In the genomic region with DNA sequence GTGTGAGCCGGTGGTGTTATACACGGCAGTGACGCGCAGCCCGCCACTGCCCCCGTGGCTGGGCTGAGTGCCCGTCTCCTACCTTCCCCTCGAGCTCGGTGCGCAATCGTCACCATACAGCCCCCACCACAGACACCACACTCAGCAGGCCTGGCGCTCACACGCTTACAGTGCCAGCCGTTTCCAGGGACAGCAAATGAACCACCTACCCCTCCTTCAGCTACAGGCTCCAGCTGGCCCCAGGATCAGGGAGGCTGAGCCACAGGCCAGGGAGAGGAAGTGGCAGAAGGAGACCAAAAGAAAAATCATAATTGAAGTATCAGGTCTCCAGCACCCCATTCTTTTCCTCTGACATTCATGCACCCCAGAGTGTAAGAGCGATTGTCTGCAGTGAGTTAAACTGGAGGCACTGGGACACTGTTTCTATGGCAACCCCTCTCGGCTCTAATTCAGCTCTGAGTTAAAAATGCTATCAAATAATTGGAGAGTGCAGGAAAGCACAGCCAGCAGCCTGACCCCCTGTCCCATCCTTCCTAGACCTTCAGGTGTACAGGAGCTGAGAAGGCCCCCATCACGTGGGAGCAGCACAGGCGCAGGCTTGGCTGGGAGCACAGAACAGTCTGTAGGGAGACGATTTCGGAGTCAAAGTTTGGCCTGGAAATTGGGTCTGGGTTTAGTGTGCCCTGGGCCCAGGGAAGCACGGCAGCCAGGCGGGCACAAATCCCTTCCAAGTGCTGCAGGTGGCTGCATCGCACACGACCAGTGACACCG, we compare ENCODE assay signal across 18 cellular contexts. TPM values are rescaled to one million over a fixed set of nuclear protein-coding genes. Genes with fewer than 3 reads are reported as not detected.
DNase-seq lines count a peak whose midpoint lies in the region; TF ChIP-seq lines count a peak whose summit lies in the region.
"Had no signal": no experiment of that assay in that cellular context is flagged by ENCODE, and none has a peak within 500 bp of the region (broad histone marks: within the 10 kb centered on the region; RNA-seq: fewer than 3 reads in every experiment).

No MANE protein-coding gene starts in this region.

- peaks cover 19% of the 10 kb centered on the region for H3K4me1 Mint-ChIP-seq in chondrocyte (ENCODE audit: low read depth)

- intact Hi-C loops in posterior cingulate gyrus (cut with DNase I) (no loop called here), tibial artery (cut with DNase I; ENCODE audit: low total_unique reads) (no loop called here)

- H3K27me3 ChIP-seq in tibial artery: peaks cover 0 to 40% of the 10 kb centered on the region in 2 donors

- no peaks in the 10 kb centered on the region for H3K4me1 ChIP-seq in tibial artery
- H3K4me1 ChIP-seq: esophagus squamous epithelium, heart right ventricle, tibial nerve had no signal

- H3K27ac Mint-ChIP-seq in chondrocyte (ENCODE audit: unreplicated experiment): no peak overlapping the region
- H3K27ac Mint-ChIP-seq: activated naive CD8-positive, alpha-beta T cell treated with anti-CD3 and anti-CD28 coated beads, Interleukin-2, amount 50 U/mL, for 24 hours; dendritic cell treated with granulocyte-macrophage colony-stimulating factor and Interleukin-4, amounts not matched to agents 40 ng/mL and 50 ng/mL, for 4 days; T-helper 1 cell treated with Interleukin-12 subunit alpha and Interleukin-12 subunit beta and Interleukin-4 antibody, amounts not matched to agents 30 μg/mL and 1 μg/mL, for 36 hours had no signal

- TF ChIP-seq CTCF in chondrocyte (IDR thresholded peaks at IDR 0.05) (no peak), tibial artery (IDR thresholded peaks at IDR 0.05) (no peak)

- DNase-seq in KBM-7 (peak; percentile 52), NCI-H2227 treated with DMSO at 0.1 percent for 48 hours (lab: John Stamatoyannopoulos, UW) (peak; percentile 6), chondrocyte (ENCODE audit: low spot score) (peak; percentile 65), posterior cingulate gyrus (peak in 8 of 10 donors; percentile 60 to 95 (median 74)), NAMALWA (ENCODE audit: low spot score) (no peak), tibial artery (no peak), NCI-H774 (lab: John Stamatoyannopoulos, UW) (no peak), KG1 (lab: John Stamatoyannopoulos, UW) (no peak)
- DNase-seq: activated CD4-positive, alpha-beta T cell treated with anti-CD3 and anti-CD28 coated beads for 48 hours; activated naive CD8-positive, alpha-beta T cell treated with anti-CD3 and anti-CD28 coated beads, Interleukin-2, amount 50 U/mL, for 24 hours; esophagus squamous epithelium; heart right ventricle; stimulated activated CD8-positive, alpha-beta memory T cell treated with anti-CD3 and anti-CD28 coated beads, Interleukin-4, amount 100 ng/mL, for 48 hours had no signal

- H3K27me3 Mint-ChIP-seq in chondrocyte (ENCODE audit: low read depth): peaks cover 23% of the 10 kb centered on the region

- no peaks in the 10 kb centered on the region for H3K9me3 ChIP-seq in tibial artery
- H3K9me3 ChIP-seq: esophagus squamous epithelium, heart right ventricle, tibial nerve had no signal

- no peaks in the 10 kb centered on the region for H3K36me3 ChIP-seq in tibial artery
- H3K36me3 ChIP-seq: esophagus squamous epithelium, heart right ventricle, tibial nerve had no signal

- in situ Hi-C loops in KBM-7 (cut with MboI; ENCODE audit: low pct_unique_long_range_greater_than_20kb, low sequenced_read_pairs): no loop called here

- H3K4me3 Mint-ChIP-seq in chondrocyte (ENCODE audit: unreplicated experiment): no peak overlapping the region
- H3K4me3 Mint-ChIP-seq: activated naive CD8-positive, alpha-beta T cell treated with anti-CD3 and anti-CD28 coated beads, Interleukin-2, amount 50 U/mL, for 24 hours; dendritic cell treated with granulocyte-macrophage colony-stimulating factor and Interleukin-4, amounts not matched to agents 40 ng/mL and 50 ng/mL, for 4 days; T-helper 1 cell treated with Interleukin-12 subunit alpha and Interleukin-12 subunit beta and Interleukin-4 antibody, amounts not matched to agents 30 μg/mL and 1 μg/mL, for 36 hours had no signal

- no peaks in the 10 kb centered on the region for H3K9me3 Mint-ChIP-seq in chondrocyte (ENCODE audit: low read depth)
- H3K9me3 Mint-ChIP-seq: activated naive CD8-positive, alpha-beta T cell treated with anti-CD3 and anti-CD28 coated beads, Interleukin-2, amount 50 U/mL, for 24 hours; dendritic cell treated with granulocyte-macrophage colony-stimulating factor and Interleukin-4, amounts not matched to agents 40 ng/mL and 50 ng/mL, for 4 days; T-helper 1 cell treated with Interleukin-12 subunit alpha and Interleukin-12 subunit beta and Interleukin-4 antibody, amounts not matched to agents 30 μg/mL and 1 μg/mL, for 36 hours had no signal

- H3K36me3 Mint-ChIP-seq in chondrocyte (ENCODE audit: low read depth): no peaks in the 10 kb centered on the region

- H3K4me3 ChIP-seq in tibial artery: no peak overlapping the region
- H3K4me3 ChIP-seq: esophagus squamous epithelium, heart right ventricle, tibial nerve had no signal

- no peak overlapping the region for H3K27ac ChIP-seq in tibial artery
- H3K27ac ChIP-seq: esophagus squamous epithelium, heart right ventricle, tibial nerve had no signal

RNA-seq across cellular contexts. Expression of gene LRTM2, which starts 18.0 kb away (rescaled TPM):
- total RNA-seq in chondrocyte: not detected in 3 replicates
- total RNA-seq: Daoy, esophagus squamous epithelium, heart right ventricle, pulmonary artery endothelial cell, tibial nerve had no signal

Comparison
In these comparisons a context has a peak if more than half of its experiments do, and no peak if none do; other contexts are left out.
1. DNase-seq: peak in KBM-7 (single experiment), NCI-H2227 treated with DMSO at 0.1 percent for 48 hours (single experiment), chondrocyte (single experiment) and posterior cingulate gyrus (8 of 10); none in NAMALWA (single experiment), tibial artery (0 of 2), NCI-H774 (single experiment) and KG1 (single experiment).